ENCODE assay signal across 8 cellular contexts in genomic region chr6:35240838-35241801, GRCh38. TPM values are rescaled to one million over a fixed set of nuclear protein-coding genes. Genes with fewer than 3 reads are reported as not detected.
DNase-seq lines count a peak whose midpoint lies in the region; ATAC-seq and TF ChIP-seq lines count a peak whose summit lies in the region.

No MANE protein-coding gene starts in this region.

- H3K27ac Mint-ChIP-seq in CD8-positive, alpha-beta memory T cell = peak overlapping the region in 2 of 8 donors; percentile 78 to 90
- H3K27ac Mint-ChIP-seq in endodermal cell = no peak overlapping the region

- H3K9me3 ChIP-seq in CD8-positive, alpha-beta memory T cell (ENCODE audit: low read length) = no peaks in the 10 kb centered on the region
- peaks cover 2% of the 10 kb centered on the region for H3K9me3 ChIP-seq in endodermal cell (ENCODE audit: control insufficient read depth, low read length)

- peaks cover 3 to 5% (median 3%) of the 10 kb centered on the region in 3 donors for H3K4me1 Mint-ChIP-seq in CD8-positive, alpha-beta memory T cell
- H3K4me1 Mint-ChIP-seq in endodermal cell = peaks cover 44% of the 10 kb centered on the region

- POLR2A ChIA-PET in CD8-positive, alpha-beta memory T cell (lab: Charles Lee) = no interaction called here
- POLR2A ChIA-PET in HEK293T (lab: Yijun Ruan, JAX) = interaction anchor here (0.6 to 1.2 kb wide), 3 partner anchors 18 to 354 kb away, joined by 3 to 4 read pairs (median 3); partner anchors contain the start of gene TAF11

- H3K4me3 ChIP-seq in CD8-positive, alpha-beta memory T cell (ENCODE audit: low read length) = no peak overlapping the region
- no peak overlapping the region for H3K4me3 ChIP-seq in endodermal cell (ENCODE audit: low read length)

- CTCF ChIA-PET in CD8-positive, alpha-beta memory T cell (lab: Charles Lee) = interaction anchor here (0.9 to 4.3 kb wide), 20 partner anchors 9 to 781 kb away, joined by 3 to 26 read pairs (median 4); partner anchors contain the start of gene ZNF76
- CTCF ChIA-PET in HEK293T (lab: Yijun Ruan, JAX) = interaction anchor here (0.5 to 3.0 kb wide), 23 partner anchors 8 to 516 kb away, joined by 3 to 26 read pairs (median 4); partner anchors contain the start of genes SCUBE3 and ZNF76

- 47 to 58% methylated on average over 5 to 12 of the region's 12 CpGs for WGBS in endodermal cell (ENCODE audit: insufficient coverage in 1 of 2, insufficient read length in 1 of 2), 2 experiments

- peak; percentile 100 for TF ChIP-seq CTCF in endodermal cell (conservative IDR thresholded peaks at IDR 0.05)

- H3K36me3 Mint-ChIP-seq in CD8-positive, alpha-beta memory T cell = peaks cover 7 to 27% (median 9%) of the 10 kb centered on the region in 3 donors
- H3K36me3 Mint-ChIP-seq in endodermal cell (ENCODE audit: low read depth) = peaks cover 7% of the 10 kb centered on the region

- no peaks in the 10 kb centered on the region for H3K27me3 ChIP-seq in CD8-positive, alpha-beta memory T cell (ENCODE audit: insufficient read depth, low read length, poor library complexity, severe bottlenecking)
- H3K27me3 ChIP-seq in endodermal cell (ENCODE audit: control insufficient read depth, insufficient read depth, low read length, poor library complexity, severe bottlenecking) = peaks cover 3% of the 10 kb centered on the region

- H3K4me3 Mint-ChIP-seq in CD8-positive, alpha-beta memory T cell = no peak overlapping the region
- no peak overlapping the region for H3K4me3 Mint-ChIP-seq in endodermal cell

- peak; percentile 49 to 78 (median 54) for DNase-seq in CD8-positive, alpha-beta memory T cell
- DNase-seq in HEK293T (ENCODE audit: extremely low spot score) = peak; percentile 87
- peak; percentile 80 for DNase-seq in NCI-H82 (lab: John Stamatoyannopoulos, UW)
- DNase-seq in activated CD8-positive, alpha-beta memory T cell treated with anti-CD3 and anti-CD28 coated beads for 24 hours = peak; percentile 91
- peak; percentile 97 for DNase-seq in endodermal cell
- peak; percentile 71 for DNase-seq in midbrain (lab: John Stamatoyannopoulos, UW)
- peak; percentile 58 for DNase-seq in stimulated activated CD8-positive, alpha-beta memory T cell treated with anti-CD3 and anti-CD28 coated beads, Interleukin-4, amount 100 ng/mL, for 24 hours (ENCODE audit: low read depth)

- H3K9ac ChIP-seq in endodermal cell (ENCODE audit: extremely low read depth, low read length, poor library complexity, severe bottlenecking) = no peak overlapping the region

- ATAC-seq in GM21390 (IDR thresholded peaks at IDR 0.05; ENCODE audit: unreplicated experiment) = no peak

- no peaks in the 10 kb centered on the region for H3K4me1 ChIP-seq in CD8-positive, alpha-beta memory T cell (ENCODE audit: insufficient read depth, low read length)
- peaks cover 24% of the 10 kb centered on the region for H3K4me1 ChIP-seq in endodermal cell (ENCODE audit: control insufficient read depth, insufficient read depth, low read length)

- H3K36me3 ChIP-seq in CD8-positive, alpha-beta memory T cell (ENCODE audit: insufficient read depth, low read length) = no peaks in the 10 kb centered on the region
- H3K36me3 ChIP-seq in endodermal cell (ENCODE audit: control insufficient read depth, insufficient read depth, low read length) = peaks cover 24% of the 10 kb centered on the region

- peaks cover 0 to 2% of the 10 kb centered on the region in 2 donors for H3K27me3 Mint-ChIP-seq in CD8-positive, alpha-beta memory T cell
- H3K27me3 Mint-ChIP-seq in endodermal cell (ENCODE audit: insufficient read depth) = peaks cover 39% of the 10 kb centered on the region

- H3K27ac ChIP-seq in CD8-positive, alpha-beta memory T cell (ENCODE audit: low read depth, low read length) = no peak overlapping the region
- H3K27ac ChIP-seq in endodermal cell (ENCODE audit: low read depth, low read length) = no peak overlapping the region

- H3K9me3 Mint-ChIP-seq in CD8-positive, alpha-beta memory T cell = no peaks in the 10 kb centered on the region
- no peaks in the 10 kb centered on the region for H3K9me3 Mint-ChIP-seq in endodermal cell

TF ChIP-seq in HEK293T, 16 proteins besides CTCF, POLR2A, EP300 and RAD21:
- TF ChIP-seq CTBP1 (IDR thresholded peaks at IDR 0.05; ENCODE audit: borderline replicate concordance) (no peak), TARDBP (IDR thresholded peaks at IDR 0.05) (no peak), NFRKB (IDR thresholded peaks at IDR 0.05) (no peak), L3MBTL2 (conservative IDR thresholded peaks at IDR 0.05) (no peak), LEF1 (IDR thresholded peaks at IDR 0.05; ENCODE audit: borderline replicate concordance) (no peak), ZNF384 (IDR thresholded peaks at IDR 0.05) (no peak), PKNOX1 (IDR thresholded peaks at IDR 0.05) (no peak), HDGF (IDR thresholded peaks at IDR 0.05; ENCODE audit: borderline replicate concordance) (no peak), SUZ12 (IDR thresholded peaks at IDR 0.05) (no peak), BHLHE40 (IDR thresholded peaks at IDR 0.05; ENCODE audit: borderline replicate concordance) (no peak), FOXA1 (IDR thresholded peaks at IDR 0.05) (no peak), SP1 (IDR thresholded peaks at IDR 0.05) (no peak), ELF4 (IDR thresholded peaks at IDR 0.05) (no peak), ARNT (IDR thresholded peaks at IDR 0.05) (no peak), FOXM1 (IDR thresholded peaks at IDR 0.05; ENCODE audit: borderline replicate concordance) (no peak), FOXK2 (IDR thresholded peaks at IDR 0.05) (no peak)

RNA-seq across cellular contexts. Expression of gene ZNF76, which starts 18.4 kb away (rescaled TPM):
- total RNA-seq in CD8-positive, alpha-beta memory T cell = 10 to 100 TPM; 31.3 to 35.2 TPM
- 33.6 TPM for polyA plus RNA-seq in CD8-positive, alpha-beta memory T cell
- 10 to 100 TPM; 39.0 to 42.9 TPM for total RNA-seq in endodermal cell
- polyA plus RNA-seq in endodermal cell (2013, experiment 1 of 2) = 46.7 TPM
- 38.9 TPM for polyA plus RNA-seq in endodermal cell (2013, experiment 2 of 2)

RNA-seq across cellular contexts. Expression of gene SCUBE3, which starts 27.4 kb away (rescaled TPM):
- under 1 TPM; 0.07 TPM for total RNA-seq in CD8-positive, alpha-beta memory T cell
- 0.18 TPM for polyA plus RNA-seq in CD8-positive, alpha-beta memory T cell
- under 1 TPM; 0.27 to 0.86 TPM for total RNA-seq in endodermal cell
- polyA plus RNA-seq in endodermal cell (2013, experiment 1 of 2) = 22.4 TPM
- polyA plus RNA-seq in endodermal cell (2013, experiment 2 of 2) = 18.8 TPM

RNA-seq across cellular contexts. Expression of gene DEF6, which starts 56.5 kb away (rescaled TPM):
- total RNA-seq in CD8-positive, alpha-beta memory T cell = 10 to 100 TPM; 71.2 to 73.0 TPM
- polyA plus RNA-seq in CD8-positive, alpha-beta memory T cell = 183 TPM
- total RNA-seq in endodermal cell = 1 to 10 TPM; 6.3 to 6.8 TPM
- polyA plus RNA-seq in endodermal cell (2013, experiment 1 of 2) = 2.0 TPM
- polyA plus RNA-seq in endodermal cell (2013, experiment 2 of 2) = 2.2 TPM

Comparison
In these comparisons a context has a peak if more than half of its experiments do, and no peak if none do; other contexts are left out.
1. RNA of gene DEF6, which starts 56.5 kb away (total RNA-seq): 71.2 to 73.0 TPM in CD8-positive, alpha-beta memory T cell; 6.3 to 6.8 TPM in endodermal cell; every median in the first group is over 4 times any median in the second.
2. Peak in every context shown above with its lines, with median percentiles within 50 percentile points of each other: DNase-seq.